ENCODE assay signal across 8 cellular contexts in genomic region chr6:2999621-3000455, GRCh38. TPM values are rescaled to one million over a fixed set of nuclear protein-coding genes. Genes with fewer than 3 reads are reported as not detected.
DNase-seq lines count a peak whose midpoint lies in the region; ATAC-seq and TF ChIP-seq lines count a peak whose summit lies in the region.

TSS of gene NQO2 (plus strand) at chr6:2999894. CDS start at chr6:3006553, 6,659 bp downstream.

- no peaks in the 10 kb centered on the region for H3K27me3 Mint-ChIP-seq in activated T-helper 17 cell treated with anti-CD3 and anti-CD28 coated beads, Interleukin-2, amount 50 U/mL, for 72 hours
- no peaks in the 10 kb centered on the region for H3K27me3 Mint-ChIP-seq in natural killer cell (ENCODE audit: low read depth in 2 of 2)

- DNase-seq in DMS53 (lab: John Stamatoyannopoulos, UW) = peak; percentile 94
- DNase-seq in RPMI8226 = peak; percentile 96
- DNase-seq in fibroblast of mammary gland (ENCODE audit: low read depth) = peak; percentile 12
- DNase-seq in natural killer cell = peak; percentile 86
- DNase-seq in stimulated activated naive CD4-positive, alpha-beta T cell (lab: John Stamatoyannopoulos, UW) = peak; percentile 74 to 92 (median 87)

- no peak for TF ChIP-seq RAD21 in Ishikawa (IDR thresholded peaks at IDR 0.05; ENCODE audit: low read depth)

- peak within 1 kb of the TSS; percentile 65 for H3K4me3 ChIP-seq in fibroblast of mammary gland (ENCODE audit: control insufficient read depth, low read depth, low read length)

- peak within 1 kb of the TSS; percentile 87 for H3K27ac Mint-ChIP-seq in activated T-helper 17 cell treated with anti-CD3 and anti-CD28 coated beads, Interleukin-2, amount 50 U/mL, for 72 hours
- H3K27ac Mint-ChIP-seq in natural killer cell = peak within 1 kb of the TSS; percentile 74 to 86

- TF ChIP-seq CTCF in fibroblast of mammary gland (conservative IDR thresholded peaks at IDR 0.05; ENCODE audit: control insufficient read depth, insufficient read depth, low read depth, low read length) (no peak), natural killer cell (IDR thresholded peaks at IDR 0.05) (no peak)

- intact Hi-C loops in natural killer cell (cut with micrococcal nuclease) = loop anchor here (1.0 to 5.0 kb wide), 4 partner anchors 24 to 252 kb away; partner anchors contain the start of gene BPHL

- peaks cover 23% of the 10 kb centered on the region for H3K36me3 Mint-ChIP-seq in activated T-helper 17 cell treated with anti-CD3 and anti-CD28 coated beads, Interleukin-2, amount 50 U/mL, for 72 hours (ENCODE audit: low read depth)
- no peaks in the 10 kb centered on the region for H3K36me3 Mint-ChIP-seq in natural killer cell

- TF ChIP-seq EP300 in Ishikawa (IDR thresholded peaks at IDR 0.05; ENCODE audit: borderline replicate concordance) = no peak

- no peaks in the 10 kb centered on the region for H3K9me3 Mint-ChIP-seq in activated T-helper 17 cell treated with anti-CD3 and anti-CD28 coated beads, Interleukin-2, amount 50 U/mL, for 72 hours
- no peaks in the 10 kb centered on the region for H3K9me3 Mint-ChIP-seq in natural killer cell

- peak within 1 kb of the TSS; percentile 91 for H3K4me3 Mint-ChIP-seq in activated T-helper 17 cell treated with anti-CD3 and anti-CD28 coated beads, Interleukin-2, amount 50 U/mL, for 72 hours
- H3K4me3 Mint-ChIP-seq in natural killer cell = peak within 1 kb of the TSS; percentile 92

- peak; percentile 68 for ATAC-seq in GM21529 (IDR thresholded peaks at IDR 0.05; ENCODE audit: unreplicated experiment)
- ATAC-seq in activated T-helper 17 cell treated with anti-CD3 and anti-CD28 coated beads, Interleukin-2, amount 50 U/mL, for 72 hours (replicated peaks) = peak; percentile 79
- peak; percentile 80 to 94 (median 88) for ATAC-seq in natural killer cell

- H3K4me1 Mint-ChIP-seq in activated T-helper 17 cell treated with anti-CD3 and anti-CD28 coated beads, Interleukin-2, amount 50 U/mL, for 72 hours = peaks cover 15% of the 10 kb centered on the region
- H3K4me1 Mint-ChIP-seq in natural killer cell = peaks cover 21 to 37% of the 10 kb centered on the region in 2 donors

TF ChIP-seq in Ishikawa, 13 proteins besides CTCF, POLR2A, EP300 and RAD21:
- TF ChIP-seq ZBTB7A (IDR thresholded peaks at IDR 0.05; ENCODE audit: low read depth) (no peak), MAX (IDR thresholded peaks at IDR 0.05) (no peak; the same call in 1 of the 2 replicates), NFIC (IDR thresholded peaks at IDR 0.05) (peak; percentile 52), TAF1 (IDR thresholded peaks at IDR 0.05; ENCODE audit: low read depth) (0 out of 2 replicates have a peak, but pooled peaks have one; percentile 36), USF1 (IDR thresholded peaks at IDR 0.05) (no peak), REST (IDR thresholded peaks at IDR 0.05; ENCODE audit: low read depth) (peak; percentile 35; the same call in 1 of the 2 replicates), CREB1 (IDR thresholded peaks at IDR 0.05; ENCODE audit: low read depth) (no peak), FOXM1 (IDR thresholded peaks at IDR 0.05; ENCODE audit: borderline replicate concordance, low read depth) (no peak), YY1 (IDR thresholded peaks at IDR 0.05; ENCODE audit: low read depth) (no peak), TEAD4 (IDR thresholded peaks at IDR 0.05) (no peak), TCF12 (IDR thresholded peaks at IDR 0.05; ENCODE audit: low read depth) (no peak), EGR1 (IDR thresholded peaks at IDR 0.05) (no peak), CEBPB (IDR thresholded peaks at IDR 0.05) (no peak)

RNA-seq across cellular contexts. Expression of gene NQO2, which starts in this region (rescaled TPM):
- total RNA-seq in activated T-helper 17 cell treated with anti-CD3 and anti-CD28 coated beads, Interleukin-2, amount 50 U/mL, for 72 hours = 10 to 100 TPM; 25.1 to 29.3 TPM
- total RNA-seq in natural killer cell = 10 to 100 TPM; 13.1 to 21.7 (median 16.2) TPM

Comparison
In these comparisons a context has a peak if more than half of its experiments do, and no peak if none do; other contexts are left out.
1. Peak in every context shown above with its lines: DNase-seq, ATAC-seq and H3K4me3 ChIP-seq.
2. DNase-seq: peak in every context shown above with its lines; median percentile 96 in RPMI8226; 94 in DMS53; 87 in stimulated activated naive CD4-positive, alpha-beta T cell; 86 in natural killer cell; 12 in fibroblast of mammary gland.